Comparison of ENCODE assay signal across 23 cellular contexts in the genomic region with DNA sequence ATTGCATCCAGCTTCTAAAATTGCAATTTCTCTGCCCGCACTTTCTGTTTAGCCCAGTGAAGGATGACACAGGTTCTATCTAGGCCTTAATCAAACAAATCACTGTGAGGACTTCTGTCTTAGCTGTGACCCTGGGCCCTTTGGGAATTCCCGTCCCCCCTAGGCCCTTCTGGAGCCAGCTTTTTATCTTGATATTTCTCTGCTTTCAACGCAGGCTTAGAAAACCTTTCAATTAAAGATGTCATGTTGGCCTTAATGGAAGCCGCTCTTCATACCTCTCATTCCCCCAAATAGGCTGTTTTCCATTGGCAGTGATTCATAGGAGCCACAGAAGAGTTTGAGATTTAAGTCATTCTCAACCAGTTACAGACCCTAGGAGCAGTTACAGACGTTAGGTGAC.
"Had no signal": no experiment of that assay in that cellular context is flagged by ENCODE, and none has a peak within 500 bp of the region (broad histone marks: within the 10 kb centered on the region; RNA-seq: fewer than 3 reads in every experiment).

No MANE protein-coding gene starts in this region.

- FAIRE-seq: colon, pancreas had no signal

- H3K4me1 ChIP-seq: esophagus squamous epithelium, gastroesophageal sphincter, psoas muscle, spleen, testis, tibial nerve had no signal

- DNase-seq: cerebellar nuclear complex; esophagus squamous epithelium; foreskin fibroblast; glutamatergic neuron; islet precursor cell; left ventricle myocardium superior; natural killer cell; occipital lobe; pancreas; psoas muscle; retina; right lobe of liver; spleen; stimulated activated CD4-positive, alpha-beta T cell treated with anti-CD3 and anti-CD28 coated beads, Interleukin-15, amount 100 ng/mL, for 24 hours; stimulated activated CD4-positive, alpha-beta T cell treated with anti-CD3 and anti-CD28 coated beads, Interleukin-1b, Interleukin-23, amount 100 ng/mL, for 48 hours; stimulated activated CD4-positive, alpha-beta T cell treated with anti-CD3 and anti-CD28 coated beads, Interleukin-4, amount 100 ng/mL, for 24 hours; stimulated activated naive B cell treated with anti-CD40 and anti-IgM and Interleukin-4, amounts not matched to agents 10 μg/mL and 1 μg/mL and 100 μg/mL, for 72 hours; stimulated activated naive CD8-positive, alpha-beta T cell treated with anti-CD3 and anti-CD28 coated beads, Interleukin-15, amount 100 ng/mL, for 72 hours; testis had no signal

- ATAC-seq: gastroesophageal sphincter; left ventricle myocardium superior; natural killer cell; pancreas; psoas muscle; stimulated activated naive B cell treated with anti-CD40 and anti-IgM and Interleukin-4, amounts not matched to agents 10 μg/mL and 1 μg/mL and 100 μg/mL, for 72 hours; stimulated activated naive CD8-positive, alpha-beta T cell treated with anti-CD3 and anti-CD28 coated beads, Interleukin-15, amount 100 ng/mL, for 72 hours had no signal

- H3K9me3 ChIP-seq: esophagus squamous epithelium, gastroesophageal sphincter, pancreas, psoas muscle, right lobe of liver, spleen, testis, tibial nerve had no signal

- H3K36me3 ChIP-seq: esophagus squamous epithelium, gastroesophageal sphincter, pancreas, right lobe of liver, spleen, tibial nerve had no signal

- H3K27ac ChIP-seq: esophagus squamous epithelium, gastroesophageal sphincter, pancreas, psoas muscle, spleen, testis, tibial nerve had no signal

- H3K27me3 ChIP-seq: esophagus squamous epithelium, gastroesophageal sphincter, pancreas, right lobe of liver, spleen, testis, tibial nerve had no signal

- H3K4me3 ChIP-seq: esophagus squamous epithelium, gastroesophageal sphincter, lung, pancreas, psoas muscle, right lobe of liver, spleen, testis, tibial nerve had no signal
